8 cellular contexts compared by ENCODE assay signal in genomic region chr2:203579131-203579643, GRCh38. TPM values are rescaled to one million over a fixed set of nuclear protein-coding genes. Genes with fewer than 3 reads are reported as not detected.
DNase-seq lines count a peak whose midpoint lies in the region; ATAC-seq and TF ChIP-seq lines count a peak whose summit lies in the region.

No MANE protein-coding gene starts in this region.

- DNase-seq in DMS53 treated with DMSO at 0.1 percent for 48 hours (lab: John Stamatoyannopoulos, UW; ENCODE audit: unreplicated experiment) (peak; percentile 99), RWPE2 (ENCODE audit: low spot score) (peak; percentile 84), fibroblast of the aortic adventitia (ENCODE audit: low read depth) (peak; percentile 55), NCI-H2107 treated with DMSO at 0.1 percent for 48 hours (lab: John Stamatoyannopoulos, UW; ENCODE audit: unreplicated experiment) (no peak), T1000 (lab: John Stamatoyannopoulos, UW) (no peak)
- DNase-seq in stimulated activated CD8-positive, alpha-beta memory T cell treated with anti-CD3 and anti-CD28 coated beads, Interleukin-4, amount 100 ng/mL, for 48 hours: peak; percentile 49

- peak; percentile 72 for ATAC-seq in GM19372 (IDR thresholded peaks at IDR 0.05; ENCODE audit: low read depth, unreplicated experiment)
- peak; percentile 90 for ATAC-seq in HG03196 (IDR thresholded peaks at IDR 0.05; ENCODE audit: unreplicated experiment)
- ATAC-seq in RWPE2 (ENCODE audit: low read depth): peak; percentile 90

- H3K27ac ChIP-seq in RWPE2 (ENCODE audit: poor library complexity, severe bottlenecking): peak overlapping the region; percentile 76

- H3K4me1 ChIP-seq in RWPE2 (ENCODE audit: insufficient read depth, poor library complexity, severe bottlenecking): peaks cover 45% of the 10 kb centered on the region

- TF ChIP-seq CTCF in RWPE2 (IDR thresholded peaks at IDR 0.05; ENCODE audit: poor library complexity, severe bottlenecking): no peak
- no peak for TF ChIP-seq CTCF in fibroblast of the aortic adventitia (IDR thresholded peaks at IDR 0.05; ENCODE audit: insufficient read depth, low read length)

- H3K4me3 ChIP-seq in RWPE2 (ENCODE audit: severe bottlenecking): no peak overlapping the region
- no peak overlapping the region for H3K4me3 ChIP-seq in fibroblast of the aortic adventitia (ENCODE audit: low read depth, low read length)

- peaks cover 3% of the 10 kb centered on the region for H3K9me3 ChIP-seq in RWPE2 (ENCODE audit: severe bottlenecking)

- no peaks in the 10 kb centered on the region for H3K36me3 ChIP-seq in RWPE2 (ENCODE audit: low read depth)

- no peaks in the 10 kb centered on the region for H3K27me3 ChIP-seq in RWPE2 (ENCODE audit: insufficient read depth, poor library complexity, severe bottlenecking)

RNA-seq across cellular contexts. Expression of gene RAPH1, which starts 44.1 kb away (rescaled TPM):
- total RNA-seq in fibroblast of the aortic adventitia (ENCODE audit: low replicate concordance): 16.5 and 18.8 TPM in 2 replicates

Comparison
In these comparisons a context has a peak if more than half of its experiments do, and no peak if none do; other contexts are left out.
1. DNase-seq: peak in DMS53 treated with DMSO at 0.1 percent for 48 hours (single experiment), RWPE2 (single experiment), fibroblast of the aortic adventitia (single experiment) and stimulated activated CD8-positive, alpha-beta memory T cell treated with anti-CD3 and anti-CD28 coated beads, Interleukin-4, amount 100 ng/mL, for 48 hours (single experiment); none in NCI-H2107 treated with DMSO at 0.1 percent for 48 hours (single experiment) and T1000 (single experiment).
2. Peak in every context shown above with its lines, with median percentiles within 50 percentile points of each other: ATAC-seq.